ENCODE assay signal across 10 cellular contexts in the genomic region with DNA sequence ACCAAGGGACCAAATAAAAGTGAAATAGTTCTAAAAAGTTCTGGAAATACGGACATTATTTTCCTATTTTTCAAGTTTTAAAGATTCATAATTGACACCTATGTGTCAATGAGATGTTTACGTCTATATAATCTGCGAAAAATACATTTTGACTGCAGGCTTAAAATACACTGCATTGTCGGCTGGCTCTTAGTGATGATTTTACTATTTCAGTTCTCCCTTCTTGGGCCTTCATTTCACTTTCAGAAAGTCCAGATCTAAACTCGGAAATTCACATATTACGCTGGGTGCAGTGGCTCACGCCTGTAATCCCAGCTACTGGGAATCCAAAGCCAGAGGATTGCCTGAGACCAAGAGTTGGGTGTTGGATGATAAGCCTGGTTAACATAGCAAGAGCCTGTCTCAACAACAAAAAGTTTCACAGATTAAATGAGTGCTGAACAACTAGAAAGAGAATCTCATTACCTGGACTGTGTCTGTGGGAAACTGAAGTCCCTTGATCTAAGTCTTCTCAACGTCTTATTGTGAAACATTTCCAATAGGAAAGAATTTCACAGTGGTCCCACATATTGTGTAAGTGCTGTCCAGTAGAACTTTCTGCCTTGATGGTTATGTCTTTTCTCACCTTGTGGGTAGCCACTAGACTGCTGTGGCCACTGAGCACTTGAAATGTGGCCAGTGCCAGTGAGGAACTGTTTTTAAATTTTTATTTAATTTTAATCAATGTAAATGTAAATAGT. TPM values are rescaled to one million over a fixed set of nuclear protein-coding genes. Genes with fewer than 3 reads are reported as not detected.
A peak's percentile ranks its signal among the peaks of the same experiment; 100 is the strongest.
DNase-seq lines count a peak whose midpoint lies in the region; ATAC-seq, FAIRE-seq and TF ChIP-seq lines count a peak whose summit lies in the region.
"Had no signal": no experiment of that assay in that cellular context is flagged by ENCODE, and none has a peak within 500 bp of the region (broad histone marks: within the 10 kb centered on the region; RNA-seq: fewer than 3 reads in every experiment).

No MANE protein-coding gene starts in this region.

- H3K27ac ChIP-seq in K562 (ENCODE audit: extremely low read depth, low read depth, low read length), result no peak overlapping the region

- TF ChIP-seq CTCF in K562 (IDR thresholded peaks at IDR 0.05 in 2 of 3, conservative IDR thresholded peaks at IDR 0.05 in 1 of 3; ENCODE audit: insufficient read depth in 2 of 3, low read depth in 1 of 3, low read length in 3 of 3) (no peak), osteocyte (IDR thresholded peaks at IDR 0.05) (no peak)

- no peaks in the 10 kb centered on the region for H3K9me3 Mint-ChIP-seq in activated T-cell treated with anti-CD3 and anti-CD28 coated beads, Interleukin-2, amount 50 U/mL, for 24 hours
- no peaks in the 10 kb centered on the region for H3K9me3 Mint-ChIP-seq in IgD-negative memory B cell
- H3K9me3 Mint-ChIP-seq in osteocyte (ENCODE audit: unreplicated experiment), result no peaks in the 10 kb centered on the region

- TF ChIP-seq EP300 in K562 (IDR thresholded peaks at IDR 0.05; ENCODE audit: low read length), result no peak

- no peaks in the 10 kb centered on the region for H3K27me3 ChIP-seq in K562 (ENCODE audit: control insufficient read depth in 2 of 2, insufficient read depth in 2 of 2, low read length in 2 of 2)

- H3K9me1 ChIP-seq in K562 (ENCODE audit: control insufficient read depth, insufficient read depth, low read length), result no peaks in the 10 kb centered on the region

- no peak for TF ChIP-seq RAD21 in K562 (CRISPR knock-in tag; conservative IDR thresholded peaks at IDR 0.05 in 1 of 2, IDR thresholded peaks at IDR 0.05 in 1 of 2)

- no peak for FAIRE-seq in K562 (lab: Jason Lieb, UNC)

- CTCF ChIA-PET in K562 (lab: Yijun Ruan, JAX; ENCODE audit: low intra/inter-chr PET ratio), result no interaction called here

- H3K9ac ChIP-seq in K562 (ENCODE audit: insufficient read depth in 1 of 2, low read depth in 2 of 2, low read length in 2 of 2), result no peak overlapping the region; a peak in 1 of 4 replicates

- 76% methylated on average over 8 of the region's 8 CpGs for WGBS in K562 (ENCODE audit: insufficient coverage, low coverage, missing lambda C conversion rate)

- BruUV-seq in K562 (replicated peaks; lab: Mats Ljungman, UMichigan), result no TSS peak

- TF ChIP-seq POLR2A in K562 (conservative IDR thresholded peaks at IDR 0.05), result no peak

- H4K20me1 ChIP-seq in K562 (replicated peaks; ENCODE audit: control insufficient read depth, insufficient read depth, low read length), result peaks cover 4% of the 10 kb centered on the region; the same call in 1 of the 2 replicates

- DNase-seq in activated T-cell treated with anti-CD3 and anti-CD28 coated beads, Interleukin-2, amount 50 U/mL, for 24 hours, result no peak
- DNase-seq in activated T-cell treated with anti-CD3 and anti-CD28 coated beads, Interleukin-2, amount 50 U/mL, for 48 hours, result no peak
- DNase-seq in K562 (ENCODE audit: extremely low read depth in 1 of 4, low spot score in 3 of 4) (no peak), osteocyte (ENCODE audit: extremely low spot score, unreplicated experiment) (no peak), hypothalamus (lab: John Stamatoyannopoulos, UW) (no peak), amygdala (lab: John Stamatoyannopoulos, UW) (no peak), midbrain (lab: John Stamatoyannopoulos, UW) (no peak)
- DNase-seq: EL, T-helper 9 cell had no signal

- H3K4me1 ChIP-seq in K562 (replicated peaks in 1 of 2; ENCODE audit: control insufficient read depth in 2 of 2, insufficient read depth in 2 of 2, low read length in 2 of 2), result peaks cover 6 to 17% of the 10 kb centered on the region in 2 experiments; a peak in 4 of 5 replicates

- no peaks in the 10 kb centered on the region for H3K27me3 Mint-ChIP-seq in activated T-cell treated with anti-CD3 and anti-CD28 coated beads, Interleukin-2, amount 50 U/mL, for 24 hours
- no peaks in the 10 kb centered on the region for H3K27me3 Mint-ChIP-seq in IgD-negative memory B cell
- no peaks in the 10 kb centered on the region for H3K27me3 Mint-ChIP-seq in osteocyte (ENCODE audit: unreplicated experiment)

- no peak overlapping the region for H3K4me2 ChIP-seq in K562 (ENCODE audit: insufficient read depth, low read length)

- H3K9me3 ChIP-seq in K562 (replicated peaks; ENCODE audit: control insufficient read depth, insufficient read depth, low read depth, low read length), result no peaks in the 10 kb centered on the region

- ATAC-seq in K562, result no peak

- no peak overlapping the region for H2AFZ ChIP-seq in K562 (ENCODE audit: low read depth, low read length)

- no peak overlapping the region for H3K4me3 ChIP-seq in K562

- peaks cover 37% of the 10 kb centered on the region for H3K79me2 ChIP-seq in K562 (ENCODE audit: control insufficient read depth, insufficient read depth, low read length)

- peak overlapping the region; percentile 92 for H3K4me3 Mint-ChIP-seq in activated T-cell treated with anti-CD3 and anti-CD28 coated beads, Interleukin-2, amount 50 U/mL, for 24 hours
- peak overlapping the region; percentile 85 to 97 (median 95) for H3K4me3 Mint-ChIP-seq in IgD-negative memory B cell
- H3K4me3 Mint-ChIP-seq in osteocyte (ENCODE audit: unreplicated experiment), result peak overlapping the region; percentile 94

- in situ Hi-C loops in K562 (cut with MboI), result no loop called here

- POLR2A ChIA-PET in K562 (lab: Yijun Ruan, JAX), result interaction anchor here (0.8 to 1.2 kb wide), 3 partner anchors 17 to 26 kb away, joined by 3 read pairs; no protein-coding TSS in a partner anchor

- intact Hi-C loops in K562 (cut with micrococcal nuclease), result loop anchor here (5.0 to 10.0 kb wide), 4 partner anchors 149 to 437 kb away; partner anchors contain the start of genes LATS1 and LRP11

- H3K4me1 Mint-ChIP-seq in activated T-cell treated with anti-CD3 and anti-CD28 coated beads, Interleukin-2, amount 50 U/mL, for 24 hours (ENCODE audit: low read depth), result peaks cover 35% of the 10 kb centered on the region
- peaks cover 21 to 24% (median 22%) of the 10 kb centered on the region in 3 donors for H3K4me1 Mint-ChIP-seq in IgD-negative memory B cell
- H3K4me1 Mint-ChIP-seq in osteocyte (ENCODE audit: unreplicated experiment), result peaks cover 19% of the 10 kb centered on the region

- H3K36me3 Mint-ChIP-seq in activated T-cell treated with anti-CD3 and anti-CD28 coated beads, Interleukin-2, amount 50 U/mL, for 24 hours (ENCODE audit: low read depth), result peaks cover 11% of the 10 kb centered on the region
- no peaks in the 10 kb centered on the region for H3K36me3 Mint-ChIP-seq in IgD-negative memory B cell
- no peaks in the 10 kb centered on the region for H3K36me3 Mint-ChIP-seq in osteocyte (ENCODE audit: unreplicated experiment)

- no peak overlapping the region for H3K27ac Mint-ChIP-seq in activated T-cell treated with anti-CD3 and anti-CD28 coated beads, Interleukin-2, amount 50 U/mL, for 24 hours
- peak overlapping the region; percentile 86 to 96 (median 92) for H3K27ac Mint-ChIP-seq in IgD-negative memory B cell
- no peak overlapping the region for H3K27ac Mint-ChIP-seq in osteocyte (ENCODE audit: unreplicated experiment)

- peaks cover under 1% of the 10 kb centered on the region; the same call in 1 of the 3 replicates for H3K36me3 ChIP-seq in K562 (ENCODE audit: control insufficient read depth, insufficient read depth, low read length)

TF ChIP-seq in K562, 482 proteins besides CTCF, POLR2A, EP300 and RAD21 (continues in another document):
- TF ChIP-seq CEBPG (CRISPR knock-in tag; IDR thresholded peaks at IDR 0.05), result no peak
- peak in 1 of 2 experiments; percentile 33; a peak in 1 of 4 replicates for TF ChIP-seq CEBPG (tag; conservative IDR thresholded peaks at IDR 0.05 in 1 of 2, IDR thresholded peaks at IDR 0.05 in 1 of 2)

RNA-seq across cellular contexts. Expression of gene GINM1, which starts 1.8 kb away (rescaled TPM):
- polyA plus RNA-seq in IgD-negative memory B cell (46.7 TPM), K562 (2011; rRNA removed) (11.6 and 14.2 TPM in 2 replicates), K562 (2014; fragmentation: Illumina TruSeq; extraction: Trizol) (15.2 and 15.4 TPM in 2 replicates), K562 (2014; fragmentation: Nextera tagmentation; extraction: Ambion mirVana) (1 to 10 TPM; 5.0 to 6.1 TPM), K562 (2014; rRNA removed) (12.9 and 13.0 TPM in 2 replicates)
- total RNA-seq in K562 (2011; cell fraction: chromatin; rRNA removed; ENCODE audit: low replicate concordance), result 11.6 and 25.2 TPM in 2 replicates
- 10.0 and 11.8 TPM in 2 replicates for total RNA-seq in K562 (2011; cell fraction: nucleolus; rRNA removed)
- total RNA-seq in K562 (2011; cell fraction: nucleoplasm; rRNA removed), result 15.3 and 19.5 TPM in 2 replicates
- total RNA-seq in K562 (2014; rRNA removed) (11.4 and 15.4 TPM in 2 replicates), K562 (2014; rRNA removed; fragmentation: Illumina TruSeq; extraction: Trizol) (19.3 and 23.8 TPM in 2 replicates), K562 (2015; rRNA removed; fragmentation: Illumina TruSeq; extraction: Trizol) (16.2 and 16.5 TPM in 2 replicates), K562 (2021) (13.9 and 15.7 TPM in 2 replicates), osteocyte (66.2 and 68.4 TPM in 2 replicates)
- polyA plus RNA-seq in K562 (2011; cell fraction: cytosol; rRNA removed), result 3.3 and 5.5 TPM in 2 replicates
- 4.1 and 4.2 TPM in 2 replicates for polyA plus RNA-seq in K562 (2011; cell fraction: nucleus; rRNA removed)
- polyA plus RNA-seq in K562 (2012), result 13.8 and 23.0 TPM in 2 replicates
- polyA minus RNA-seq in K562 (2011; rRNA and poly(A)+ RNA removed), result 8.1 and 9.8 TPM in 2 replicates
- 5.5 and 8.3 TPM in 2 replicates for polyA minus RNA-seq in K562 (2011; cell fraction: cytosol; rRNA and poly(A)+ RNA removed)
- 2.8 and 3.6 TPM in 2 replicates for polyA minus RNA-seq in K562 (2011; cell fraction: nucleus; rRNA and poly(A)+ RNA removed)

RNA-seq across cellular contexts. Expression of gene PPIL4, which starts 22.2 kb away (rescaled TPM):
- 11.1 TPM for polyA plus RNA-seq in IgD-negative memory B cell
- 10.8 and 40.4 TPM in 2 replicates for total RNA-seq in K562 (2011; cell fraction: chromatin; rRNA removed; ENCODE audit: low replicate concordance)
- total RNA-seq in K562 (2011; cell fraction: nucleolus; rRNA removed), result 3.9 and 4.8 TPM in 2 replicates
- total RNA-seq in K562 (2011; cell fraction: nucleoplasm; rRNA removed), result 12.2 and 16.3 TPM in 2 replicates
- 29.5 and 36.9 TPM in 2 replicates for total RNA-seq in K562 (2014; rRNA removed)
- 53.7 and 59.5 TPM in 2 replicates for total RNA-seq in K562 (2014; rRNA removed; fragmentation: Illumina TruSeq; extraction: Trizol)
- 52.3 and 54.0 TPM in 2 replicates for total RNA-seq in K562 (2015; rRNA removed; fragmentation: Illumina TruSeq; extraction: Trizol)
- total RNA-seq in K562 (2021), result 26.9 and 29.1 TPM in 2 replicates
- polyA plus RNA-seq in K562 (2011; rRNA removed), result 11.7 and 14.5 TPM in 2 replicates
- polyA plus RNA-seq in K562 (2011; cell fraction: cytosol; rRNA removed), result 1.4 and 4.7 TPM in 2 replicates
- polyA plus RNA-seq in K562 (2011; cell fraction: nucleus; rRNA removed), result 4.0 and 8.9 TPM in 2 replicates
- 17.7 and 23.4 TPM in 2 replicates for polyA plus RNA-seq in K562 (2012)
- polyA plus RNA-seq in K562 (2014; fragmentation: Illumina TruSeq; extraction: Trizol), result 34.9 and 45.9 TPM in 2 replicates
- polyA plus RNA-seq in K562 (2014; fragmentation: Nextera tagmentation; extraction: Ambion mirVana), result 10 to 100 TPM; 48.5 to 55.2 TPM
- polyA plus RNA-seq in K562 (2014; rRNA removed), result 26.4 and 32.2 TPM in 2 replicates
- 20.1 and 25.6 TPM in 2 replicates for polyA minus RNA-seq in K562 (2011; rRNA and poly(A)+ RNA removed)
- polyA minus RNA-seq in K562 (2011; cell fraction: cytosol; rRNA and poly(A)+ RNA removed), result 11.4 and 13.6 TPM in 2 replicates
- polyA minus RNA-seq in K562 (2011; cell fraction: nucleus; rRNA and poly(A)+ RNA removed), result 6.7 and 10.3 TPM in 2 replicates
- 34.3 and 35.7 TPM in 2 replicates for total RNA-seq in osteocyte

Comparison
In these comparisons a context has a peak if more than half of its experiments do, and no peak if none do; other contexts are left out.
1. H3K27ac Mint-ChIP-seq: peak in IgD-negative memory B cell (3 of 3); none in activated T-cell treated with anti-CD3 and anti-CD28 coated beads, Interleukin-2, amount 50 U/mL, for 24 hours (single experiment) and osteocyte (single experiment).
2. Peak in every context shown above with its lines, with median percentiles within 50 percentile points of each other: H3K4me3 Mint-ChIP-seq.